ENCODE assay signal across 24 cellular contexts in the genomic region with DNA sequence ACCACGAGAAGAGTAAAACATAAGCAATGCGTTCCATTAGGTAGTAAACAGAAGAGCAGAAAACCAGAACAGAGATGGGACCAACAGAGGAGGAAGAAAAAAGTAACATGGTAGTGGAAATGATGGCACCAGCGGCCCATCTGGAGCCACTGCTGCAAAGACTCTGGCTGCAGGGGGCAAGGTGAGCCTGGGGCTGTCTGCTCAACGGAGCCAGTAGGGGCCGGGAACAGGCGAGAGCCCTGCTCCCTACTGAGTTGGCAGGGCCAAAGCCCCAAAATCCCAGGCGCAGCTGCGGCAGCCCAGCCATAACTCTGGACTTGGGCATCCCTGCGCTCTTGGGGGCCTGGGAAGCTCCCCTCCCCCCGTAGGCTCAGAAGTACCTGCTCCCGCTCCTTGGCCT.
"Had no signal": no experiment of that assay in that cellular context is flagged by ENCODE, and none has a peak within 500 bp of the region (broad histone marks: within the 10 kb centered on the region; RNA-seq: fewer than 3 reads in every experiment).

No MANE protein-coding gene starts in this region.

- H3K27me3 ChIP-seq: neural progenitor cell, ovary, right atrium auricular region, spleen, tibial nerve, vagina had no signal

- H3K27ac ChIP-seq: left ventricle myocardium inferior, neural progenitor cell, ovary, right atrium auricular region, spleen, tibial nerve, vagina had no signal

- ATAC-seq: natural killer cell; sciatic nerve; stimulated activated memory B cell treated with anti-CD40 and anti-IgM and Interleukin-4, amounts not matched to agents 10 μg/mL and 1 μg/mL and 100 μg/mL, for 72 hours; stimulated activated naive CD8-positive, alpha-beta T cell treated with anti-CD3 and anti-CD28 coated beads, Interleukin-15, amount 100 ng/mL, for 72 hours had no signal

- H3K4me1 ChIP-seq: left ventricle myocardium inferior, neural progenitor cell, right atrium auricular region, tibial nerve, vagina had no signal

- H3K9me3 ChIP-seq: left ventricle myocardium inferior, ovary, right atrium auricular region, spleen, tibial nerve, vagina had no signal

- DNase-seq: hippocampal formation; islet precursor cell; left ventricle myocardium inferior; mesendoderm; naive B cell; natural killer cell; nephron progenitor cell; ovary; small intestine; spleen; stimulated activated CD4-positive, alpha-beta T cell treated with anti-CD3 and anti-CD28 coated beads, Interleukin-1b, Interleukin-23, amount 100 ng/mL, for 48 hours; stimulated activated CD4-positive, alpha-beta T cell treated with anti-CD3 and anti-CD28 coated beads, Interleukin-2, amount 100 ng/mL, for 48 hours; stimulated activated CD4-positive, alpha-beta T cell treated with anti-CD3 and anti-CD28 coated beads, Interleukin-4, amount 100 ng/mL, for 4 hours; stimulated activated CD8-positive, alpha-beta memory T cell treated with anti-CD3 and anti-CD28 coated beads, Interleukin-4, amount 100 ng/mL, for 48 hours; stimulated activated naive CD4-positive, alpha-beta T cell treated with Interleukin-2 at 50 U/mL for 16 hours; stimulated activated naive CD8-positive, alpha-beta T cell treated with anti-CD3 and anti-CD28 coated beads, Interleukin-15, amount 100 ng/mL, for 72 hours; substantia nigra had no signal

- H3K36me3 ChIP-seq: left ventricle myocardium inferior, neural progenitor cell, ovary, right atrium auricular region, spleen, vagina had no signal

- H3K4me3 ChIP-seq: left ventricle myocardium inferior, lung, neural progenitor cell, ovary, right atrium auricular region, spleen, tibial nerve, vagina had no signal
